In genomic region chr17:9002236-9002609, GRCh38 we compare ENCODE assay signal across 12 cellular contexts. TPM values are rescaled to one million over a fixed set of nuclear protein-coding genes. Genes with fewer than 3 reads are reported as not detected.
DNase-seq lines count a peak whose midpoint lies in the region; TF ChIP-seq lines count a peak whose summit lies in the region.
"Had no signal": no experiment of that assay in that cellular context is flagged by ENCODE, and none has a peak within 500 bp of the region (broad histone marks: within the 10 kb centered on the region; RNA-seq: fewer than 3 reads in every experiment).

No MANE protein-coding gene starts in this region.

- H3K36me3 Mint-ChIP-seq in activated CD4-positive, alpha-beta T cell treated with anti-CD3 and anti-CD28 coated beads, Interleukin-2, amount 10 ng/mL, durations not matched to agents 24 days and 14 days (ENCODE audit: low read depth), result no peaks in the 10 kb centered on the region

- H3K4me3 Mint-ChIP-seq in activated CD4-positive, alpha-beta T cell treated with anti-CD3 and anti-CD28 coated beads, Interleukin-2, amount 10 ng/mL, durations not matched to agents 24 days and 14 days, result peak overlapping the region; percentile 46

- peak overlapping the region; percentile 37 for H3K4me3 ChIP-seq in ectodermal cell (ENCODE audit: insufficient read depth, low read depth, low read length)
- peak overlapping the region; percentile 63 for H3K4me3 ChIP-seq in neural cell (ENCODE audit: low read length)

- no peak overlapping the region for H3K27ac ChIP-seq in ectodermal cell (ENCODE audit: insufficient read depth, low read depth, low read length, poor library complexity, severe bottlenecking)
- no peak overlapping the region for H3K27ac ChIP-seq in neural cell (ENCODE audit: low read length)
- H3K27ac ChIP-seq: prostate gland had no signal

- no peaks in the 10 kb centered on the region for H3F3A ChIP-seq in neural cell (ENCODE audit: insufficient read depth, low read length, poor library complexity, severe bottlenecking)

- no peaks in the 10 kb centered on the region for H3K9me3 ChIP-seq in ectodermal cell (ENCODE audit: control insufficient read depth, low read length)
- H3K9me3 ChIP-seq in neural cell (ENCODE audit: low read length), result no peaks in the 10 kb centered on the region
- H3K9me3 ChIP-seq: prostate gland had no signal

- peaks cover 10% of the 10 kb centered on the region for H3K4me1 ChIP-seq in ectodermal cell (ENCODE audit: control insufficient read depth, insufficient read depth, low read length)
- H3K4me1 ChIP-seq: prostate gland had no signal

- in situ Hi-C loops in GM13977 (cut with MboI; ENCODE audit: low pct_unique_long_range_greater_than_20kb, low sequenced_read_pairs, unreplicated experiment), result no loop called here

- peaks cover 5% of the 10 kb centered on the region for H3K4me1 Mint-ChIP-seq in activated CD4-positive, alpha-beta T cell treated with anti-CD3 and anti-CD28 coated beads, Interleukin-2, amount 10 ng/mL, durations not matched to agents 24 days and 14 days

- WGBS in ectodermal cell, 2 experiments, result 9% methylated on average over 15 of the region's 15 CpGs

- peaks cover 63% of the 10 kb centered on the region for H3K27me3 Mint-ChIP-seq in activated CD4-positive, alpha-beta T cell treated with anti-CD3 and anti-CD28 coated beads, Interleukin-2, amount 10 ng/mL, durations not matched to agents 24 days and 14 days

- intact Hi-C loops in activated CD4-positive, alpha-beta T cell treated with anti-CD3 and anti-CD28 coated beads, Interleukin-2, amount 10 ng/mL, durations not matched to agents 24 days and 14 days (cut with micrococcal nuclease), result loop anchor here (1.0 to 2.0 kb wide), 2 partner anchors 19 to 25 kb away; partner anchors contain the start of gene NTN1

- H3K79me2 ChIP-seq in neural cell (replicated peaks; ENCODE audit: insufficient read depth, low read length), result no peaks in the 10 kb centered on the region

- H3K4me2 ChIP-seq in neural cell (ENCODE audit: low read length), result no peak overlapping the region

- peak overlapping the region; percentile 52 for H3K9ac ChIP-seq in neural cell (ENCODE audit: low read length)

- H4K20me1 ChIP-seq in neural cell (ENCODE audit: insufficient read depth), result no peaks in the 10 kb centered on the region

- H3K9me3 Mint-ChIP-seq in activated CD4-positive, alpha-beta T cell treated with anti-CD3 and anti-CD28 coated beads, Interleukin-2, amount 10 ng/mL, durations not matched to agents 24 days and 14 days, result no peaks in the 10 kb centered on the region

- no peak for TF ChIP-seq EP300 in neural cell (conservative IDR thresholded peaks at IDR 0.05; ENCODE audit: poor library complexity, severe bottlenecking)

- no peak overlapping the region for H3K27ac Mint-ChIP-seq in activated CD4-positive, alpha-beta T cell treated with anti-CD3 and anti-CD28 coated beads, Interleukin-2, amount 10 ng/mL, durations not matched to agents 24 days and 14 days

- no peak for DNase-seq in activated CD4-positive, alpha-beta T cell treated with anti-CD3 and anti-CD28 coated beads, Interleukin-2, amount 10 ng/mL, durations not matched to agents 24 days and 14 days
- no peak for DNase-seq in activated CD4-positive, alpha-beta T cell treated with anti-CD3 and anti-CD28 coated beads for 4 hours
- DNase-seq in GM13977 (ENCODE audit: low spot score) (peak; percentile 37), dedifferentiated amniotic fluid mesenchymal stem cell (ENCODE audit: extremely low spot score) (no peak), iPS-NIHi11 (ENCODE audit: low spot score) (no peak), GM19240 (ENCODE audit: insufficient read length, low spot score) (no peak)
- DNase-seq: EL, NCI-H2171 treated with DMSO at 0.1 percent for 48 hours had no signal

- H3K36me3 ChIP-seq in ectodermal cell (ENCODE audit: control insufficient read depth, insufficient read depth, low read length), result no peaks in the 10 kb centered on the region
- H3K36me3 ChIP-seq in neural cell (ENCODE audit: insufficient read depth, low read length), result no peaks in the 10 kb centered on the region
- H3K36me3 ChIP-seq: prostate gland had no signal

- no peak for TF ChIP-seq CTCF in GM13977 (IDR thresholded peaks at IDR 0.05; ENCODE audit: extremely low read depth, insufficient read depth, missing control alignments)
- TF ChIP-seq CTCF in neural cell (IDR thresholded peaks at IDR 0.05; ENCODE audit: poor library complexity, severe bottlenecking), result no peak

- no peak for TF ChIP-seq RAD21 in neural cell (conservative IDR thresholded peaks at IDR 0.05)

- H3K9me2 ChIP-seq in neural cell (ENCODE audit: insufficient read depth, low read length), result no peaks in the 10 kb centered on the region

- H3K27me3 ChIP-seq in ectodermal cell (ENCODE audit: control insufficient read depth, insufficient read depth, low read length, poor library complexity, severe bottlenecking), result peaks cover 74% of the 10 kb centered on the region
- H3K27me3 ChIP-seq in neural cell (ENCODE audit: insufficient read depth, low read depth, low read length), result peaks cover 44% of the 10 kb centered on the region

- H2AFZ ChIP-seq in neural cell (ENCODE audit: low read depth, low read length), result no peak overlapping the region

TF ChIP-seq in neural cell, 6 proteins besides CTCF, POLR2A, EP300 and RAD21:
- TF ChIP-seq POLR2AphosphoS5 (IDR thresholded peaks at IDR 0.05), result no peak
- TF ChIP-seq MXI1 (conservative IDR thresholded peaks at IDR 0.05; ENCODE audit: poor library complexity, severe bottlenecking), result no peak
- TF ChIP-seq TAF1 (IDR thresholded peaks at IDR 0.05; ENCODE audit: low read depth), result no peak
- no peak for TF ChIP-seq SMC3 (conservative IDR thresholded peaks at IDR 0.05; ENCODE audit: poor library complexity)
- TF ChIP-seq REST (IDR thresholded peaks at IDR 0.05; ENCODE audit: borderline replicate concordance), result no peak
- TF ChIP-seq EZH2 (IDR thresholded peaks at IDR 0.05; ENCODE audit: borderline replicate concordance, insufficient read depth, low read length, poor library complexity, severe bottlenecking), result no peak

RNA-seq across cellular contexts. Expression of gene NTN1, which starts 19.1 kb away (rescaled TPM):
- total RNA-seq in activated CD4-positive, alpha-beta T cell treated with anti-CD3 and anti-CD28 coated beads, Interleukin-2, amount 10 ng/mL, durations not matched to agents 24 days and 14 days, result 0.43 and 0.51 TPM in 2 replicates
- 3.0 TPM for polyA plus RNA-seq in ectodermal cell (2013, experiment 1 of 4)
- polyA plus RNA-seq in ectodermal cell (2013, experiment 2 of 4), result 2.8 TPM
- polyA plus RNA-seq in ectodermal cell (2013, experiment 3 of 4), result 2.8 TPM
- polyA plus RNA-seq in ectodermal cell (2013, experiment 4 of 4), result 2.6 TPM
- polyA plus RNA-seq in neural cell, result 16.2 and 18.1 TPM in 2 replicates
- polyA minus RNA-seq in neural cell, result 24.1 and 24.8 TPM in 2 replicates

RNA-seq across cellular contexts. Expression of gene PIK3R5, which starts 36.7 kb away (rescaled TPM):
- 32.6 and 36.8 TPM in 2 replicates for total RNA-seq in activated CD4-positive, alpha-beta T cell treated with anti-CD3 and anti-CD28 coated beads, Interleukin-2, amount 10 ng/mL, durations not matched to agents 24 days and 14 days
- 1.4 TPM for polyA plus RNA-seq in ectodermal cell (2013, experiment 1 of 4)
- polyA plus RNA-seq in ectodermal cell (2013, experiment 2 of 4), result 1.2 TPM
- polyA plus RNA-seq in ectodermal cell (2013, experiment 3 of 4), result 1.8 TPM
- 1.1 TPM for polyA plus RNA-seq in ectodermal cell (2013, experiment 4 of 4)
- not detected in 2 replicates for polyA plus RNA-seq in neural cell
- not detected in 2 replicates for polyA minus RNA-seq in neural cell
- total RNA-seq: dermis blood vessel endothelial cell had no signal
